In genomic region chrX:38805294-38806053, GRCh38 we compare ENCODE assay signal across 8 cellular contexts.
DNase-seq lines count a peak whose midpoint lies in the region; ATAC-seq and TF ChIP-seq lines count a peak whose summit lies in the region.

No MANE protein-coding gene starts in this region.

- peak overlapping the region; percentile 91 for H3K4me3 Mint-ChIP-seq in central memory CD8-positive, alpha-beta T cell

- peaks cover 23% of the 10 kb centered on the region for H3K36me3 Mint-ChIP-seq in central memory CD8-positive, alpha-beta T cell (ENCODE audit: insufficient read depth)

- peaks cover 24% of the 10 kb centered on the region for H3K4me1 Mint-ChIP-seq in central memory CD8-positive, alpha-beta T cell

- no peaks in the 10 kb centered on the region for H3K27me3 ChIP-seq in layer of hippocampus (ENCODE audit: control insufficient read depth, insufficient read depth, low read length)

- peak; percentile 17 for ATAC-seq in GM19463 (IDR thresholded peaks at IDR 0.05; ENCODE audit: unreplicated experiment)
- peak; percentile 38 for ATAC-seq in central memory CD8-positive, alpha-beta T cell (replicated peaks; ENCODE audit: extremely low read depth, poor library complexity, severe bottlenecking)
- no peak for ATAC-seq in HG03108 (IDR thresholded peaks at IDR 0.05; ENCODE audit: unreplicated experiment)

- peak overlapping the region; percentile 95 for H3K27ac Mint-ChIP-seq in central memory CD8-positive, alpha-beta T cell (ENCODE audit: low read depth)

- TF ChIP-seq CTCF in WI38 (IDR thresholded peaks at IDR 0.05; ENCODE audit: low read depth, low read length): no peak

- DNase-seq in AG08395 (ENCODE audit: low spot score) (peak; percentile 21), NCI-H1930 (lab: John Stamatoyannopoulos, UW) (peak; percentile 28 to 59)
- no peak for DNase-seq in central memory CD8-positive, alpha-beta T cell (ENCODE audit: low spot score in 2 of 2)
- peak; percentile 68 for DNase-seq in stimulated activated CD4-positive, alpha-beta T cell treated with anti-CD3 and anti-CD28 coated beads, Interleukin-15, amount 100 ng/mL, for 24 hours

- no peaks in the 10 kb centered on the region for H3K27me3 Mint-ChIP-seq in central memory CD8-positive, alpha-beta T cell

- no peaks in the 10 kb centered on the region for H3K9me3 Mint-ChIP-seq in central memory CD8-positive, alpha-beta T cell

- peak overlapping the region; percentile 94 for H3K27ac ChIP-seq in layer of hippocampus (ENCODE audit: low read depth, low read length)

- H3K4me3 ChIP-seq in WI38 (ENCODE audit: low read depth, low read length): peak overlapping the region; percentile 67

Comparison
In these comparisons a context has a peak if more than half of its experiments do, and no peak if none do; other contexts are left out.
1. DNase-seq: peak in AG08395 (single experiment), NCI-H1930 (2 of 2) and stimulated activated CD4-positive, alpha-beta T cell treated with anti-CD3 and anti-CD28 coated beads, Interleukin-15, amount 100 ng/mL, for 24 hours (single experiment); none in central memory CD8-positive, alpha-beta T cell (0 of 2).